1 cellular context compared by ENCODE assay signal in genomic region chr10:125775491-125776106, GRCh38.
TF ChIP-seq lines count a peak whose summit lies in the region.

A gene with protein sequence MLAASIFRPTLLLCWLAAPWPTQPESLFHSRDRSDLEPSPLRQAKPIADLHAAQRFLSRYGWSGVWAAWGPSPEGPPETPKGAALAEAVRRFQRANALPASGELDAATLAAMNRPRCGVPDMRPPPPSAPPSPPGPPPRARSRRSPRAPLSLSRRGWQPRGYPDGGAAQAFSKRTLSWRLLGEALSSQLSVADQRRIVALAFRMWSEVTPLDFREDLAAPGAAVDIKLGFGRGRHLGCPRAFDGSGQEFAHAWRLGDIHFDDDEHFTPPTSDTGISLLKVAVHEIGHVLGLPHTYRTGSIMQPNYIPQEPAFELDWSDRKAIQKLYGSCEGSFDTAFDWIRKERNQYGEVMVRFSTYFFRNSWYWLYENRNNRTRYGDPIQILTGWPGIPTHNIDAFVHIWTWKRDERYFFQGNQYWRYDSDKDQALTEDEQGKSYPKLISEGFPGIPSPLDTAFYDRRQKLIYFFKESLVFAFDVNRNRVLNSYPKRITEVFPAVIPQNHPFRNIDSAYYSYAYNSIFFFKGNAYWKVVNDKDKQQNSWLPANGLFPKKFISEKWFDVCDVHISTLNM (minus strand): TSS chr10:125775821. CDS start chr10:125775821, 0 bp downstream.

TF ChIP-seq in GM23338, 12 proteins besides CTCF, POLR2A, EP300 and RAD21:
- TF ChIP-seq ZNF462 (CRISPR knock-in tag; IDR thresholded peaks at IDR 0.05) (no peak), ETS1 (IDR thresholded peaks at IDR 0.05) (no peak), POLR2AphosphoS5 (IDR thresholded peaks at IDR 0.05; ENCODE audit: low read depth) (no peak), EZH2phosphoT487 (IDR thresholded peaks at IDR 0.05; ENCODE audit: unreplicated experiment) (no peak), ZNF114 (CRISPR knock-in tag; IDR thresholded peaks at IDR 0.05) (no peak), JUNB (IDR thresholded peaks at IDR 0.05; ENCODE audit: unreplicated experiment) (no peak), CREB1 (CRISPR knock-in tag; IDR thresholded peaks at IDR 0.05; ENCODE audit: low read depth) (no peak), EZH2 (IDR thresholded peaks at IDR 0.05; ENCODE audit: low read depth, unreplicated experiment) (no peak), NANOG (IDR thresholded peaks at IDR 0.05; ENCODE audit: borderline replicate concordance) (no peak), STAT1 (IDR thresholded peaks at IDR 0.05; ENCODE audit: unreplicated experiment) (no peak), ZNF331 (CRISPR knock-in tag; IDR thresholded peaks at IDR 0.05; ENCODE audit: low read depth) (no peak)
- TF ChIP-seq, protein P1, sequence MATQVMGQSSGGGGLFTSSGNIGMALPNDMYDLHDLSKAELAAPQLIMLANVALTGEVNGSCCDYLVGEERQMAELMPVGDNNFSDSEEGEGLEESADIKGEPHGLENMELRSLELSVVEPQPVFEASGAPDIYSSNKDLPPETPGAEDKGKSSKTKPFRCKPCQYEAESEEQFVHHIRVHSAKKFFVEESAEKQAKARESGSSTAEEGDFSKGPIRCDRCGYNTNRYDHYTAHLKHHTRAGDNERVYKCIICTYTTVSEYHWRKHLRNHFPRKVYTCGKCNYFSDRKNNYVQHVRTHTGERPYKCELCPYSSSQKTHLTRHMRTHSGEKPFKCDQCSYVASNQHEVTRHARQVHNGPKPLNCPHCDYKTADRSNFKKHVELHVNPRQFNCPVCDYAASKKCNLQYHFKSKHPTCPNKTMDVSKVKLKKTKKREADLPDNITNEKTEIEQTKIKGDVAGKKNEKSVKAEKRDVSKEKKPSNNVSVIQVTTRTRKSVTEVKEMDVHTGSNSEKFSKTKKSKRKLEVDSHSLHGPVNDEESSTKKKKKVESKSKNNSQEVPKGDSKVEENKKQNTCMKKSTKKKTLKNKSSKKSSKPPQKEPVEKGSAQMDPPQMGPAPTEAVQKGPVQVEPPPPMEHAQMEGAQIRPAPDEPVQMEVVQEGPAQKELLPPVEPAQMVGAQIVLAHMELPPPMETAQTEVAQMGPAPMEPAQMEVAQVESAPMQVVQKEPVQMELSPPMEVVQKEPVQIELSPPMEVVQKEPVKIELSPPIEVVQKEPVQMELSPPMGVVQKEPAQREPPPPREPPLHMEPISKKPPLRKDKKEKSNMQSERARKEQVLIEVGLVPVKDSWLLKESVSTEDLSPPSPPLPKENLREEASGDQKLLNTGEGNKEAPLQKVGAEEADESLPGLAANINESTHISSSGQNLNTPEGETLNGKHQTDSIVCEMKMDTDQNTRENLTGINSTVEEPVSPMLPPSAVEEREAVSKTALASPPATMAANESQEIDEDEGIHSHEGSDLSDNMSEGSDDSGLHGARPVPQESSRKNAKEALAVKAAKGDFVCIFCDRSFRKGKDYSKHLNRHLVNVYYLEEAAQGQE (IDR thresholded peaks at IDR 0.05; ENCODE audit: unreplicated experiment): no peak
